16 cellular contexts compared by ENCODE assay signal in genomic region chr6:677919-678318, GRCh38. TPM values are rescaled to one million over a fixed set of nuclear protein-coding genes. Genes with fewer than 3 reads are reported as not detected.
DNase-seq lines count a peak whose midpoint lies in the region; ATAC-seq and TF ChIP-seq lines count a peak whose summit lies in the region.
"Had no signal": no experiment of that assay in that cellular context is flagged by ENCODE, and none has a peak within 500 bp of the region (broad histone marks: within the 10 kb centered on the region; RNA-seq: fewer than 3 reads in every experiment).

No MANE protein-coding gene starts in this region.

- peak overlapping the region in 1 of 5 donors; percentile 28 for H3K4me3 ChIP-seq in subcutaneous abdominal adipose tissue (ENCODE audit: low read depth in 1 of 5, low read length in 5 of 5)
- H3K4me3 ChIP-seq in CD8-positive, alpha-beta memory T cell (ENCODE audit: low read length): no peak overlapping the region
- H3K4me3 ChIP-seq: BLaER1 treated with 17β-estradiol and CSF1 and Interleukin-3, amounts not matched to agents 10 nM and 100 nM; GM12878; GM23248; HAP-1 had no signal

- H3K4me1 Mint-ChIP-seq in WTC11: peaks cover 61% of the 10 kb centered on the region
- peaks cover 35 to 58% (median 54%) of the 10 kb centered on the region in 3 donors for H3K4me1 Mint-ChIP-seq in CD8-positive, alpha-beta memory T cell

- POLR2A ChIA-PET in WTC11 (lab: Charles Lee): no interaction called here
- POLR2A ChIA-PET in CD8-positive, alpha-beta memory T cell (lab: Charles Lee): no interaction called here

- peak overlapping the region; percentile 74 for H3K27ac Mint-ChIP-seq in WTC11
- no peak overlapping the region for H3K27ac Mint-ChIP-seq in CD8-positive, alpha-beta memory T cell
- H3K27ac Mint-ChIP-seq: CD4-positive, CD25-positive, alpha-beta regulatory T cell had no signal

- no peaks in the 10 kb centered on the region for H3K27me3 ChIP-seq in subcutaneous abdominal adipose tissue (ENCODE audit: control insufficient read depth in 5 of 5, insufficient read depth in 4 of 5, low read length in 5 of 5)
- H3K27me3 ChIP-seq in CD8-positive, alpha-beta memory T cell (ENCODE audit: insufficient read depth, low read length, poor library complexity, severe bottlenecking): no peaks in the 10 kb centered on the region
- H3K27me3 ChIP-seq: BLaER1 treated with 17β-estradiol and CSF1 and Interleukin-3, amounts not matched to agents 10 nM and 100 nM had no signal

- H3K9ac ChIP-seq in subcutaneous abdominal adipose tissue (ENCODE audit: low read length in 5 of 5): peak overlapping the region in 1 of 5 donors; percentile 32
- H3K9ac ChIP-seq: BLaER1 treated with 17β-estradiol and CSF1 and Interleukin-3, amounts not matched to agents 10 nM and 100 nM; GM23248 had no signal

- H3K4me3 Mint-ChIP-seq in WTC11: no peak overlapping the region
- no peak overlapping the region for H3K4me3 Mint-ChIP-seq in CD8-positive, alpha-beta memory T cell
- H3K4me3 Mint-ChIP-seq: CD4-positive, CD25-positive, alpha-beta regulatory T cell had no signal

- H3K9me3 Mint-ChIP-seq in WTC11: no peaks in the 10 kb centered on the region
- H3K9me3 Mint-ChIP-seq in CD8-positive, alpha-beta memory T cell: no peaks in the 10 kb centered on the region
- H3K9me3 Mint-ChIP-seq: CD4-positive, CD25-positive, alpha-beta regulatory T cell had no signal

- no peaks in the 10 kb centered on the region for H3K36me3 ChIP-seq in subcutaneous abdominal adipose tissue (ENCODE audit: control insufficient read depth in 5 of 5, insufficient read depth in 5 of 5, low read length in 5 of 5)
- no peaks in the 10 kb centered on the region for H3K36me3 ChIP-seq in CD8-positive, alpha-beta memory T cell (ENCODE audit: insufficient read depth, low read length)
- H3K36me3 ChIP-seq: HAP-1 had no signal

- TF ChIP-seq CTCF in WTC11 (IDR thresholded peaks at IDR 0.05): no peak

- peak overlapping the region; percentile 44 for H3K27ac ChIP-seq in subcutaneous abdominal adipose tissue (ENCODE audit: low read depth, low read length)
- no peak overlapping the region for H3K27ac ChIP-seq in CD8-positive, alpha-beta memory T cell (ENCODE audit: low read depth, low read length)
- H3K27ac ChIP-seq: BLaER1 treated with 17β-estradiol and CSF1 and Interleukin-3, amounts not matched to agents 10 nM and 100 nM; GM23248 had no signal

- H3K4me1 ChIP-seq in subcutaneous abdominal adipose tissue (ENCODE audit: control insufficient read depth in 5 of 5, insufficient read depth in 5 of 5, low read length in 5 of 5): peaks cover 0 to 12% (median 5%) of the 10 kb centered on the region in 5 donors
- no peaks in the 10 kb centered on the region for H3K4me1 ChIP-seq in CD8-positive, alpha-beta memory T cell (ENCODE audit: insufficient read depth, low read length)

- H3K9me3 ChIP-seq in subcutaneous abdominal adipose tissue (ENCODE audit: control insufficient read depth in 5 of 5, low read length in 5 of 5): no peaks in the 10 kb centered on the region
- H3K9me3 ChIP-seq in CD8-positive, alpha-beta memory T cell (ENCODE audit: low read length): no peaks in the 10 kb centered on the region
- H3K9me3 ChIP-seq: HAP-1 had no signal

- no peaks in the 10 kb centered on the region for H3K27me3 Mint-ChIP-seq in WTC11 (ENCODE audit: low read depth)
- H3K27me3 Mint-ChIP-seq in CD8-positive, alpha-beta memory T cell: no peaks in the 10 kb centered on the region
- H3K27me3 Mint-ChIP-seq: CD4-positive, CD25-positive, alpha-beta regulatory T cell had no signal

- ATAC-seq in WTC11: no peak
- ATAC-seq: GM12878, HepG2 had no signal

- H3K36me3 Mint-ChIP-seq in WTC11: peaks cover 5% of the 10 kb centered on the region; the same call in 1 of the 2 replicates
- H3K36me3 Mint-ChIP-seq in CD8-positive, alpha-beta memory T cell: peaks cover 4 to 12% (median 11%) of the 10 kb centered on the region in 3 donors

- CTCF ChIA-PET in WTC11 (lab: Charles Lee): no interaction called here
- CTCF ChIA-PET in CD8-positive, alpha-beta memory T cell (lab: Charles Lee): no interaction called here

- DNase-seq in H4 (ENCODE audit: low spot score): peak; percentile 1
- DNase-seq in WTC11 (ENCODE audit: low spot score): no peak
- DNase-seq in fibroblast of gingiva (ENCODE audit: low read depth): peak; percentile 58
- no peak for DNase-seq in RKO (ENCODE audit: low spot score)
- DNase-seq in CD8-positive, alpha-beta memory T cell: no peak
- no peak for DNase-seq in SW480 (ENCODE audit: low spot score)
- DNase-seq: ACHN; Calu3; CD4-positive, CD25-positive, alpha-beta regulatory T cell; DMS 273 treated with DMSO at 0.1 percent for 48 hours; GM23248 had no signal

TF ChIP-seq in WTC11, 78 proteins besides CTCF, POLR2A, EP300 and RAD21:
- no peak for TF ChIP-seq FOXJ3 (CRISPR knock-in tag; IDR thresholded peaks at IDR 0.05; ENCODE audit: borderline replicate concordance)
- no peak for TF ChIP-seq ZNF263 (CRISPR knock-in tag; IDR thresholded peaks at IDR 0.05; ENCODE audit: low read depth)
- TF ChIP-seq ATF3 (CRISPR knock-in tag; conservative IDR thresholded peaks at IDR 0.05): no peak
- TF ChIP-seq ETV6 (CRISPR knock-in tag; IDR thresholded peaks at IDR 0.05): no peak
- no peak for TF ChIP-seq ZNF232 (CRISPR knock-in tag; IDR thresholded peaks at IDR 0.05)
- TF ChIP-seq, protein P1, sequence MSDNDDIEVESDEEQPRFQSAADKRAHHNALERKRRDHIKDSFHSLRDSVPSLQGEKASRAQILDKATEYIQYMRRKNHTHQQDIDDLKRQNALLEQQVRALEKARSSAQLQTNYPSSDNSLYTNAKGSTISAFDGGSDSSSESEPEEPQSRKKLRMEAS (CRISPR knock-in tag; IDR thresholded peaks at IDR 0.05): no peak
- TF ChIP-seq, protein P2, sequence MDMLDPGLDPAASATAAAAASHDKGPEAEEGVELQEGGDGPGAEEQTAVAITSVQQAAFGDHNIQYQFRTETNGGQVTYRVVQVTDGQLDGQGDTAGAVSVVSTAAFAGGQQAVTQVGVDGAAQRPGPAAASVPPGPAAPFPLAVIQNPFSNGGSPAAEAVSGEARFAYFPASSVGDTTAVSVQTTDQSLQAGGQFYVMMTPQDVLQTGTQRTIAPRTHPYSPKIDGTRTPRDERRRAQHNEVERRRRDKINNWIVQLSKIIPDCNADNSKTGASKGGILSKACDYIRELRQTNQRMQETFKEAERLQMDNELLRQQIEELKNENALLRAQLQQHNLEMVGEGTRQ (CRISPR knock-in tag; IDR thresholded peaks at IDR 0.05): no peak
- TF ChIP-seq IRF2 (CRISPR knock-in tag; IDR thresholded peaks at IDR 0.05; ENCODE audit: borderline replicate concordance, low read depth): no peak

RNA-seq across cellular contexts. Expression of gene EXOC2, which starts 15.0 kb away (rescaled TPM):
- 57.0 and 62.4 TPM in 2 replicates for total RNA-seq in H4 (2014; rRNA removed; shearing (Covaris generic))
- 39.6 to 45.7 TPM (median 40.2 TPM) in 3 replicates for total RNA-seq in WTC11 (2021)
- total RNA-seq in CD8-positive, alpha-beta memory T cell: 10 to 100 TPM; 43.1 to 44.6 TPM
- 41.5 TPM for polyA plus RNA-seq in CD8-positive, alpha-beta memory T cell

RNA-seq across cellular contexts. Expression of gene HUS1B, which starts 21.0 kb away (rescaled TPM):
- total RNA-seq in H4 (2014; rRNA removed; shearing (Covaris generic)): 2.1 TPM in 1 of 2 replicates, not detected in the other
- 0.89 to 1.1 TPM (median 0.89 TPM) in 3 replicates for total RNA-seq in WTC11 (2021)
- total RNA-seq in CD8-positive, alpha-beta memory T cell: 1 to 10 TPM; 1.1 to 1.2 TPM
- 0.94 TPM for polyA plus RNA-seq in CD8-positive, alpha-beta memory T cell
- polyA plus RNA-seq: GM23248 had no signal

Comparison
In these comparisons a context has a peak if more than half of its experiments do, and no peak if none do; other contexts are left out.
1. DNase-seq: peak in H4 (single experiment) and fibroblast of gingiva (single experiment); none in WTC11 (single experiment), RKO (single experiment), CD8-positive, alpha-beta memory T cell (0 of 5) and SW480 (single experiment).